In genomic region chr3:69864141-69864540, GRCh38 we compare ENCODE assay signal across 1 cellular context.
TF ChIP-seq lines count a peak whose summit lies in the region.

No MANE protein-coding gene starts in this region.

TF ChIP-seq in IMR-90, 13 proteins besides CTCF, POLR2A, EP300 and RAD21 (continued from another document):
- TF ChIP-seq USF2 (IDR thresholded peaks at IDR 0.05; ENCODE audit: low read depth, low read length) = no peak
- TF ChIP-seq MAZ (IDR thresholded peaks at IDR 0.05; ENCODE audit: borderline replicate concordance, low read depth, low read length) = no peak
- no peak for TF ChIP-seq FOS (IDR thresholded peaks at IDR 0.05; ENCODE audit: low read depth, low read length)
- TF ChIP-seq ELK1 (IDR thresholded peaks at IDR 0.05; ENCODE audit: borderline replicate concordance, low read depth, low read length) = no peak
- TF ChIP-seq CEBPB (IDR thresholded peaks at IDR 0.05; ENCODE audit: low read depth, low read length) = no peak
- no peak for TF ChIP-seq MXI1 (IDR thresholded peaks at IDR 0.05; ENCODE audit: borderline replicate concordance, low read depth, low read length)
- TF ChIP-seq NFE2L2 (IDR thresholded peaks at IDR 0.05; ENCODE audit: low read depth, low read length) = no peak
- TF ChIP-seq RCOR1 (IDR thresholded peaks at IDR 0.05; ENCODE audit: insufficient replicate concordance, low read length) = no peak
